ENCODE assay signal across 8 cellular contexts in genomic region chr10:73625884-73626753, GRCh38. TPM values are rescaled to one million over a fixed set of nuclear protein-coding genes. Genes with fewer than 3 reads are reported as not detected.
DNase-seq lines count a peak whose midpoint lies in the region; ATAC-seq and TF ChIP-seq lines count a peak whose summit lies in the region.

No MANE protein-coding gene starts in this region.

- H3K4me3 ChIP-seq in foreskin fibroblast (ENCODE audit: low read depth in 1 of 2, low read length in 2 of 2), result peak overlapping the region; percentile 72 to 99
- peak overlapping the region; percentile 77 for H3K4me3 ChIP-seq in neural cell (ENCODE audit: low read length)

- no peak overlapping the region for H2AK5ac ChIP-seq in H9 (ENCODE audit: insufficient read length, low read length)

- H4K91ac ChIP-seq in H9 (ENCODE audit: insufficient read length, low read depth, low read length), result no peak overlapping the region

- no peak overlapping the region for H2BK15ac ChIP-seq in H9 (ENCODE audit: low read depth, low read length)

- H3K4ac ChIP-seq in H9 (ENCODE audit: low read depth, low read length), result no peak overlapping the region

- no peaks in the 10 kb centered on the region for H3K27me3 ChIP-seq in H9 (ENCODE audit: insufficient read depth, low read length)
- no peaks in the 10 kb centered on the region for H3K27me3 ChIP-seq in neural cell (ENCODE audit: insufficient read depth, low read depth, low read length)

- no peak overlapping the region for H2BK20ac ChIP-seq in H9 (ENCODE audit: low read depth, low read length, poor library complexity, severe bottlenecking)

- peak overlapping the region; percentile 95 for H3K9ac ChIP-seq in ES-I3 (ENCODE audit: low read depth, low read length)
- peak overlapping the region; percentile 96 for H3K9ac ChIP-seq in H9 (ENCODE audit: extremely low read depth, insufficient read length, low read length)
- H3K9ac ChIP-seq in neural cell (ENCODE audit: low read length), result peak overlapping the region; percentile 92

- no peaks in the 10 kb centered on the region for H3K9me3 ChIP-seq in ES-I3 (ENCODE audit: control insufficient read depth, insufficient read depth, low read length)
- H3K9me3 ChIP-seq in H9 (ENCODE audit: control insufficient read depth, low read depth, low read length), result no peaks in the 10 kb centered on the region
- H3K9me3 ChIP-seq in neural cell (ENCODE audit: low read length), result no peaks in the 10 kb centered on the region

- WGBS in H9 (ENCODE audit: extremely low coverage, insufficient read length, low lambda C conversion rate), result no CpG with 5 or more reads among the region's 42 CpGs

- H3K56ac ChIP-seq in H9 (ENCODE audit: insufficient read length, low read depth, low read length), result no peak overlapping the region

- peak overlapping the region; percentile 92 for H3K18ac ChIP-seq in H9 (ENCODE audit: insufficient read length, low read depth, low read length)

- H3K27ac Mint-ChIP-seq in H9, result peak overlapping the region; percentile 99 to 100 (median 99)
- peak overlapping the region; percentile 99 to 100 for H3K27ac Mint-ChIP-seq in stimulated activated naive CD8-positive, alpha-beta T cell treated with anti-CD3 and anti-CD28 coated beads, Interleukin-15, amount 100 ng/mL, for 72 hours

- no peak overlapping the region for H2BK12ac ChIP-seq in H9 (ENCODE audit: insufficient read length, low read depth, low read length)

- no peak for TF ChIP-seq RAD21 in neural cell (conservative IDR thresholded peaks at IDR 0.05)

- H2AFZ ChIP-seq in H9 (ENCODE audit: low read length), result no peak overlapping the region
- H2AFZ ChIP-seq in neural cell (ENCODE audit: low read depth, low read length), result peak overlapping the region; percentile 99

- no peak overlapping the region for H2BK120ac ChIP-seq in H9 (ENCODE audit: low read depth, low read length, poor library complexity, severe bottlenecking)

- no peak for TF ChIP-seq CTCF in H9 (conservative IDR thresholded peaks at IDR 0.05)
- TF ChIP-seq CTCF in foreskin fibroblast (IDR thresholded peaks at IDR 0.05; ENCODE audit: low read depth, low read length), result no peak
- TF ChIP-seq CTCF in neural cell (IDR thresholded peaks at IDR 0.05; ENCODE audit: poor library complexity, severe bottlenecking), result no peak

- peak; percentile 61 for TF ChIP-seq EP300 in neural cell (conservative IDR thresholded peaks at IDR 0.05; ENCODE audit: poor library complexity, severe bottlenecking)

- H3K14ac ChIP-seq in H9 (ENCODE audit: insufficient read depth, low read length), result peak overlapping the region; percentile 94; the same call in 1 of the 2 replicates

- H4K8ac ChIP-seq in H9 (replicated peaks; ENCODE audit: insufficient read length, low read depth, low read length), result peak overlapping the region; percentile 4

- H3T11ph ChIP-seq in H9 (ENCODE audit: low read length), result no peak overlapping the region

- no peaks in the 10 kb centered on the region; a peak in 1 of 5 replicates for H3K9me3 Mint-ChIP-seq in H9
- H3K9me3 Mint-ChIP-seq in stimulated activated naive CD8-positive, alpha-beta T cell treated with anti-CD3 and anti-CD28 coated beads, Interleukin-15, amount 100 ng/mL, for 72 hours, result no peaks in the 10 kb centered on the region

- no peaks in the 10 kb centered on the region for H3K9me2 ChIP-seq in neural cell (ENCODE audit: insufficient read depth, low read length)

- peak overlapping the region; percentile 98 for H3K4me3 Mint-ChIP-seq in H9
- H3K4me3 Mint-ChIP-seq in stimulated activated naive CD8-positive, alpha-beta T cell treated with anti-CD3 and anti-CD28 coated beads, Interleukin-15, amount 100 ng/mL, for 72 hours, result peak overlapping the region; percentile 93 to 100

- peak; percentile 92 for TF ChIP-seq POLR2A in Raji (IDR thresholded peaks at IDR 0.05; ENCODE audit: insufficient read depth, low read depth, low read length)

- peak; percentile 99 for ATAC-seq in stimulated activated naive CD8-positive, alpha-beta T cell treated with anti-CD3 and anti-CD28 coated beads, Interleukin-15, amount 100 ng/mL, for 72 hours

- H3K4me1 ChIP-seq in ES-I3 (ENCODE audit: insufficient read depth, low read length) (no peaks in the 10 kb centered on the region), H9 (ENCODE audit: insufficient read depth, low read length) (no peaks in the 10 kb centered on the region)

- H3K79me2 ChIP-seq in H9 (ENCODE audit: insufficient read depth, low read length), result no peaks in the 10 kb centered on the region; the same call in 1 of the 2 replicates
- H3K79me2 ChIP-seq in neural cell (replicated peaks; ENCODE audit: insufficient read depth, low read length), result peaks cover 25% of the 10 kb centered on the region

- H4K20me1 ChIP-seq in H9 (ENCODE audit: control insufficient read depth, insufficient read depth, insufficient read length) (no peaks in the 10 kb centered on the region), neural cell (ENCODE audit: insufficient read depth) (no peaks in the 10 kb centered on the region)

- no peak overlapping the region for H3K23ac ChIP-seq in H9 (ENCODE audit: insufficient read length, low read depth, low read length)

- peak overlapping the region; percentile 77 for H4K5ac ChIP-seq in H9 (ENCODE audit: insufficient read length, low read depth, low read length)

- H3K27ac ChIP-seq in H9 (ENCODE audit: insufficient read length, low read depth, low read length), result peak overlapping the region; percentile 14
- peak overlapping the region; percentile 93 for H3K27ac ChIP-seq in neural cell (ENCODE audit: low read length)

- H3K23me2 ChIP-seq in H9 (ENCODE audit: insufficient read length, low read depth, low read length, poor library complexity, severe bottlenecking), result no peaks in the 10 kb centered on the region

- H3K27me3 Mint-ChIP-seq in H9 (ENCODE audit: low read depth), result no peaks in the 10 kb centered on the region
- H3K27me3 Mint-ChIP-seq in stimulated activated naive CD8-positive, alpha-beta T cell treated with anti-CD3 and anti-CD28 coated beads, Interleukin-15, amount 100 ng/mL, for 72 hours, result no peaks in the 10 kb centered on the region

- no peak overlapping the region for H2BK5ac ChIP-seq in H9 (ENCODE audit: insufficient read length, low read length)

- H3K36me3 Mint-ChIP-seq in H9 (ENCODE audit: insufficient read depth in 1 of 3, low read depth in 3 of 3), result peaks cover 0 to 6% (median 0%) of the 10 kb centered on the region in 3 experiments; a peak in 2 of 7 replicates

- peaks cover 14 to 17% of the 10 kb centered on the region in 2 experiments for H3K4me1 Mint-ChIP-seq in H9
- H3K4me1 Mint-ChIP-seq in stimulated activated naive CD8-positive, alpha-beta T cell treated with anti-CD3 and anti-CD28 coated beads, Interleukin-15, amount 100 ng/mL, for 72 hours, result peaks cover 8% of the 10 kb centered on the region

- H3K36me3 ChIP-seq in ES-I3 (ENCODE audit: insufficient read depth, low read length) (no peaks in the 10 kb centered on the region), neural cell (ENCODE audit: insufficient read depth, low read length) (no peaks in the 10 kb centered on the region)

- H3K4me2 ChIP-seq in H9 (ENCODE audit: insufficient read depth, insufficient read length, low read length) (peak overlapping the region; percentile 88), neural cell (ENCODE audit: low read length) (peak overlapping the region; percentile 88)

- peaks cover 2% of the 10 kb centered on the region for H3K79me1 ChIP-seq in H9 (ENCODE audit: insufficient read depth, low read depth, low read length, poor library complexity, severe bottlenecking)

- H3F3A ChIP-seq in neural cell (ENCODE audit: insufficient read depth, low read length, poor library complexity, severe bottlenecking), result no peaks in the 10 kb centered on the region

- peak; percentile 96 for DNase-seq in H9
- peak; percentile 98 for DNase-seq in M059J (ENCODE audit: low read depth)
- DNase-seq in activated gamma-delta T cell (lab: John Stamatoyannopoulos, UW), result peak; percentile 73
- DNase-seq in foreskin fibroblast, result peak; percentile 96 to 98
- peak; percentile 90 to 93 for DNase-seq in stimulated activated naive CD8-positive, alpha-beta T cell treated with anti-CD3 and anti-CD28 coated beads, Interleukin-15, amount 100 ng/mL, for 72 hours

TF ChIP-seq in neural cell, 6 proteins besides CTCF, POLR2A, EP300 and RAD21 (continues in another document):
- TF ChIP-seq TAF1 (IDR thresholded peaks at IDR 0.05; ENCODE audit: low read depth) (no peak), REST (IDR thresholded peaks at IDR 0.05; ENCODE audit: borderline replicate concordance) (peak; percentile 84), MXI1 (conservative IDR thresholded peaks at IDR 0.05; ENCODE audit: poor library complexity, severe bottlenecking) (peak; percentile 91)

RNA-seq across cellular contexts. Expression of gene MYOZ1, which starts 15.2 kb away (rescaled TPM):
- total RNA-seq in H9 (2021), result 1.5 and 2.4 TPM in 2 replicates
- total RNA-seq in M059J (2014; rRNA removed; shearing (Covaris generic)), result 1.0 and 2.8 TPM in 2 replicates
- polyA plus RNA-seq in neural cell, result 0.61 TPM in 1 of 2 replicates, not detected in the other
- polyA minus RNA-seq in neural cell, result 0.35 TPM in 1 of 2 replicates, not detected in the other

RNA-seq across cellular contexts. Expression of gene SYNPO2L, which starts 29.7 kb away (rescaled TPM):
- 0.11 TPM in 1 of 2 replicates, not detected in the other for total RNA-seq in H9 (2021)
- not detected in 2 replicates for total RNA-seq in M059J (2014; rRNA removed; shearing (Covaris generic))
- not detected in 2 replicates for polyA plus RNA-seq in neural cell
- not detected in 2 replicates for polyA minus RNA-seq in neural cell

RNA-seq across cellular contexts. Expression of gene USP54, which starts 35.0 kb away (rescaled TPM):
- total RNA-seq in H9 (2021), result 35.7 and 37.9 TPM in 2 replicates
- total RNA-seq in M059J (2014; rRNA removed; shearing (Covaris generic)), result 6.8 and 13.5 TPM in 2 replicates
- polyA plus RNA-seq in neural cell, result 12.7 and 18.4 TPM in 2 replicates
- 41.6 and 50.6 TPM in 2 replicates for polyA minus RNA-seq in neural cell

Comparison
In these comparisons a context has a peak if more than half of its experiments do, and no peak if none do; other contexts are left out.
1. Peak in every context shown above with its lines: DNase-seq, ATAC-seq, H3K4me3 ChIP-seq and H3K27ac ChIP-seq.